In genomic region chr10:113679463-113680171, GRCh38 we compare ENCODE assay signal across 1 cellular context.
TF ChIP-seq lines count a peak whose summit lies in the region.

Gene CASP7, plus strand, starts transcription at chr10:113679912. Its CDS starts 17,582 bp downstream, at chr10:113697494.

TF ChIP-seq in HepG2, 621 proteins besides CTCF, POLR2A, EP300 and RAD21 (continued from another document and continues in another):
- no peak for TF ChIP-seq ZHX1 (CRISPR knock-in tag; IDR thresholded peaks at IDR 0.05; ENCODE audit: low read depth)
- peak; percentile 41; the same call in 1 of the 2 replicates for TF ChIP-seq ZNF605 (CRISPR knock-in tag; IDR thresholded peaks at IDR 0.05)
- peak; percentile 93 for TF ChIP-seq ZNF574 (CRISPR knock-in tag; IDR thresholded peaks at IDR 0.05)
- no peak for TF ChIP-seq ZNF547 (CRISPR knock-in tag; IDR thresholded peaks at IDR 0.05)
- peak; percentile 57; the same call in 1 of the 2 replicates for TF ChIP-seq ARID4A (CRISPR knock-in tag; IDR thresholded peaks at IDR 0.05; ENCODE audit: borderline replicate concordance)
- TF ChIP-seq KAT7 (CRISPR knock-in tag; IDR thresholded peaks at IDR 0.05; ENCODE audit: borderline replicate concordance), result peak; percentile 84
- TF ChIP-seq ZNF121 (CRISPR knock-in tag; IDR thresholded peaks at IDR 0.05), result no peak
- peak; percentile 81 for TF ChIP-seq ZNF670 (CRISPR knock-in tag; IDR thresholded peaks at IDR 0.05; ENCODE audit: borderline replicate concordance)
- 0 out of 2 replicates have a peak, but pooled peaks have one; percentile 20 for TF ChIP-seq ZNF317 (CRISPR knock-in tag; IDR thresholded peaks at IDR 0.05)
- no peak for TF ChIP-seq ARHGAP35 (CRISPR knock-in tag; IDR thresholded peaks at IDR 0.05; ENCODE audit: borderline replicate concordance)
- TF ChIP-seq ZNF607 (CRISPR knock-in tag; IDR thresholded peaks at IDR 0.05; ENCODE audit: borderline replicate concordance), result no peak; the same call in 1 of the 2 replicates
- TF ChIP-seq ZNF749 (CRISPR knock-in tag; IDR thresholded peaks at IDR 0.05; ENCODE audit: borderline replicate concordance), result peak; percentile 64; the same call in 1 of the 2 replicates
- no peak for TF ChIP-seq ZNF18 (CRISPR knock-in tag; IDR thresholded peaks at IDR 0.05; ENCODE audit: insufficient replicate concordance)
- no peak for TF ChIP-seq JARID2 (CRISPR knock-in tag; IDR thresholded peaks at IDR 0.05; ENCODE audit: insufficient replicate concordance)
- peak; percentile 95 for TF ChIP-seq KMT2B (CRISPR knock-in tag; IDR thresholded peaks at IDR 0.05)
- TF ChIP-seq RBFOX2 (IDR thresholded peaks at IDR 0.05; ENCODE audit: low read depth, low read length), result peak; percentile 79
- TF ChIP-seq ZSCAN12 (CRISPR knock-in tag; IDR thresholded peaks at IDR 0.05), result no peak
- no peak for TF ChIP-seq ZNF276 (CRISPR knock-in tag; IDR thresholded peaks at IDR 0.05; ENCODE audit: low read depth)
- no peak for TF ChIP-seq ZNF354B (CRISPR knock-in tag; IDR thresholded peaks at IDR 0.05)
- TF ChIP-seq DNMT1 (CRISPR knock-in tag; IDR thresholded peaks at IDR 0.05), result 0 out of 2 replicates have a peak, but pooled peaks have one; percentile 72
- TF ChIP-seq E2F5 (CRISPR knock-in tag; conservative IDR thresholded peaks at IDR 0.05), result 0 out of 2 replicates have a peak, but pooled peaks have one; percentile 59
- TF ChIP-seq SMYD3 (CRISPR knock-in tag; IDR thresholded peaks at IDR 0.05), result no peak
- peak; percentile 85; the same call in 1 of the 2 replicates for TF ChIP-seq ZNF142 (CRISPR knock-in tag; IDR thresholded peaks at IDR 0.05)
- TF ChIP-seq DBP (CRISPR knock-in tag; IDR thresholded peaks at IDR 0.05; ENCODE audit: not compliant biosample characterization), result no peak
- no peak for TF ChIP-seq MAF1 (CRISPR knock-in tag; IDR thresholded peaks at IDR 0.05; ENCODE audit: borderline replicate concordance)
- TF ChIP-seq ZNF282 (IDR thresholded peaks at IDR 0.05; ENCODE audit: partially characterized antibody), result no peak
- 0 out of 2 replicates have a peak, but pooled peaks have one; percentile 28 for TF ChIP-seq ZNF530 (CRISPR knock-in tag; IDR thresholded peaks at IDR 0.05; ENCODE audit: low read depth)
- no peak; the same call in 1 of the 2 replicates for TF ChIP-seq ZNF589 (CRISPR knock-in tag; conservative IDR thresholded peaks at IDR 0.05)
- no peak for TF ChIP-seq ZNF841 (CRISPR knock-in tag; IDR thresholded peaks at IDR 0.05; ENCODE audit: borderline replicate concordance)
- peak; percentile 67; the same call in 1 of the 2 replicates for TF ChIP-seq GZF1 (CRISPR knock-in tag; IDR thresholded peaks at IDR 0.05)
- no peak for TF ChIP-seq NR2F1 (CRISPR knock-in tag; IDR thresholded peaks at IDR 0.05)
- no peak for TF ChIP-seq REL (CRISPR knock-in tag; conservative IDR thresholded peaks at IDR 0.05)
- TF ChIP-seq ZNF616 (CRISPR knock-in tag; IDR thresholded peaks at IDR 0.05; ENCODE audit: low read depth), result no peak
- TF ChIP-seq ZNF784 (CRISPR knock-in tag; IDR thresholded peaks at IDR 0.05; ENCODE audit: borderline replicate concordance), result no peak
- peak; percentile 36; the same call in 1 of the 2 replicates for TF ChIP-seq BCL6 (CRISPR knock-in tag; IDR thresholded peaks at IDR 0.05)
- no peak for TF ChIP-seq ZNF570 (CRISPR knock-in tag; IDR thresholded peaks at IDR 0.05; ENCODE audit: borderline replicate concordance)
